ENCODE assay signal across 20 cellular contexts in genomic region chr19:11278670-11279069, GRCh38. TPM values are rescaled to one million over a fixed set of nuclear protein-coding genes. Genes with fewer than 3 reads are reported as not detected.
"Had no signal": no experiment of that assay in that cellular context is flagged by ENCODE, and none has a peak within 500 bp of the region (broad histone marks: within the 10 kb centered on the region; RNA-seq: fewer than 3 reads in every experiment).

No MANE protein-coding gene starts in this region.

- H3K79me2 ChIP-seq: parathyroid adenoma had no signal

- H2AFZ ChIP-seq: neural progenitor cell, parathyroid adenoma had no signal

- H3K27ac ChIP-seq: epithelial cell of prostate, neural progenitor cell, parathyroid adenoma, SK-N-MC had no signal

- H3K36me3 ChIP-seq: neural progenitor cell had no signal

- H3K4me2 ChIP-seq: neural progenitor cell had no signal

- ATAC-seq: stimulated activated naive CD8-positive, alpha-beta T cell treated with anti-CD3 and anti-CD28 coated beads, Interleukin-15, Interleukin-2, amounts not matched to agents 100 U/mL and 50 U/mL, for 24 hours had no signal

- H3K4me1 ChIP-seq: neural progenitor cell, parathyroid adenoma had no signal

- DNase-seq: activated CD4-positive, alpha-beta T cell treated with anti-CD3 and anti-CD28 coated beads for 48 hours; activated CD8-positive, alpha-beta memory T cell treated with anti-CD3 and anti-CD28 coated beads, Interleukin-2, amount 50 U/mL, for 4 hours; activated CD8-positive, alpha-beta T cell treated with anti-CD3 and anti-CD28 coated beads, Interleukin-2, amount 10 ng/mL, durations not matched to agents 7 days and 5 days; activated gamma-delta T cell treated with Interleukin-2 at 50 U/mL for 16 hours; amniotic stem cell; cerebellar nuclear complex; effector memory CD4-positive, alpha-beta T cell; hippocampal formation; stimulated activated CD4-positive, alpha-beta T cell treated with anti-CD3 and anti-CD28 coated beads, Interleukin-4, amount 100 ng/mL, for 4 hours; stimulated activated CD8-positive, alpha-beta memory T cell treated with anti-CD3 and anti-CD28 coated beads, Interleukin-4, amount 100 ng/mL, for 48 hours; stimulated activated naive CD8-positive, alpha-beta T cell treated with anti-CD3 and anti-CD28 coated beads, Interleukin-15, Interleukin-2, amounts not matched to agents 100 U/mL and 50 U/mL, for 24 hours; T-helper 9 cell; trophoblast cell had no signal

- H3K9ac ChIP-seq: neural progenitor cell, parathyroid adenoma had no signal

- H3K27me3 ChIP-seq: neural progenitor cell had no signal

- H3K4me3 ChIP-seq: lung, neural progenitor cell, SK-N-MC, skin epidermis had no signal

RNA-seq across cellular contexts. Expression of gene TSPAN16, which starts 17.3 kb away (rescaled TPM):
- total RNA-seq: activated CD8-positive, alpha-beta T cell treated with anti-CD3 and anti-CD28 coated beads, Interleukin-2, amount 10 ng/mL, durations not matched to agents 7 days and 5 days; kidney epithelial cell; lung had no signal
- polyA plus RNA-seq: lung had no signal

RNA-seq across cellular contexts. Expression of gene ANGPTL8, which starts 39.3 kb away (rescaled TPM):
- total RNA-seq: activated CD8-positive, alpha-beta T cell treated with anti-CD3 and anti-CD28 coated beads, Interleukin-2, amount 10 ng/mL, durations not matched to agents 7 days and 5 days; kidney epithelial cell; lung had no signal
